ENCODE assay signal across 10 cellular contexts in genomic region chr2:105168543-105168942, GRCh38.
"Had no signal": no experiment of that assay in that cellular context is flagged by ENCODE, and none has a peak within 500 bp of the region (broad histone marks: within the 10 kb centered on the region; RNA-seq: fewer than 3 reads in every experiment).

No MANE protein-coding gene starts in this region.

- DNase-seq: GM23248, GOT3, H7, H9, HCEC 1CT, HFFc6 had no signal

- ATAC-seq: HCT116 had no signal

- H3K4me1 ChIP-seq: HAP-1 had no signal

- H3K27ac ChIP-seq: GM23248 had no signal

- H3K9ac ChIP-seq: GM23248 had no signal

- H3K27ac Mint-ChIP-seq: H9, HFFc6 had no signal

- H2AFZ ChIP-seq: GM23248 had no signal

- H3K9me3 Mint-ChIP-seq: HFFc6 had no signal

- FAIRE-seq: H1, H54 had no signal

- H3K4me3 ChIP-seq: GM23248, HAP-1 had no signal

- H3K36me3 ChIP-seq: HAP-1 had no signal

- H3K9me3 ChIP-seq: HAP-1 had no signal

- H3K4me3 Mint-ChIP-seq: H9, HFFc6 had no signal
